Comparison of ENCODE assay signal across 11 cellular contexts in the genomic region with DNA sequence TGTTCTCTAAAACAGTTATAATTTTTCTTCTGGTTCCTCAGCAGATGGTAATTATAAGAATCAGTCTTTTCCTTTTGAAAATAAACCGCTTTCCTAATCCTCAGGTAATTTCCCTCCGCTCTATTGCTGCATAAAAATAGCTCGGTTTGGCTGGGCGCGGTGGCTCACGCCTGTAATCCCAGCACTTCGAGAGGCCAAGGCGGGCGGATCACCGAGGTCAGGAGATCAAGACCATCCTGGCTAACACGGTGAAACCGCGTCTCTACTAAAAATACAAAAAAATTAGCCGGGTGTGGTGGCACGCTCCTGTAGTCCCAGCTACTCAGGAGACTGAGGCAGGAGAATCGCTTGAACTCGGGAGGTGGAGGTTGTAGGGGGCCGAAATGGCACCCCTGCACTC. TPM values are rescaled to one million over a fixed set of nuclear protein-coding genes. Genes with fewer than 3 reads are reported as not detected.
DNase-seq lines count a peak whose midpoint lies in the region; FAIRE-seq and TF ChIP-seq lines count a peak whose summit lies in the region.
"Not testable (repeated sequence)": the region's sequence is repeated elsewhere in the genome, so short reads cannot be mapped to it uniquely, and the experiment has no call there.
"Had no signal": no experiment of that assay in that cellular context is flagged by ENCODE, and none has a peak within 500 bp of the region (broad histone marks: within the 10 kb centered on the region; RNA-seq: fewer than 3 reads in every experiment).

No MANE protein-coding gene starts in this region.

- peak; percentile 87 for FAIRE-seq in D721Med (lab: Jason Lieb, UNC)

- peak overlapping the region; percentile 14 for H3K27ac Mint-ChIP-seq in neural crest cell (ENCODE audit: unreplicated experiment)

- intact Hi-C loops in posterior vena cava (cut with DNase I) = not testable (repeated sequence)

- not testable (repeated sequence) for H3K27me3 Mint-ChIP-seq in neural crest cell (ENCODE audit: low read depth)

- TF ChIP-seq CTCF in D721Med (IDR thresholded peaks at IDR 0.05; ENCODE audit: insufficient read depth, missing control alignments); neural crest cell (conservative IDR thresholded peaks at IDR 0.05): not testable (repeated sequence)

- DNase-seq in D721Med (ENCODE audit: insufficient read length, low spot score); neural crest cell (ENCODE audit: low read depth, low spot score): not testable (repeated sequence)
- DNase-seq in posterior vena cava (ENCODE audit: low spot score) = peak; percentile 72

- H3K4me3 Mint-ChIP-seq in neural crest cell = not testable (repeated sequence)

- H3K9me3 Mint-ChIP-seq in neural crest cell = not testable (repeated sequence)

- not testable (repeated sequence) for H3K36me3 Mint-ChIP-seq in neural crest cell (ENCODE audit: low read depth)

- not testable (repeated sequence) for H3K4me1 Mint-ChIP-seq in neural crest cell

RNA-seq across cellular contexts. Expression of a gene that starts 19.2 kb away (rescaled TPM):
- 0.09 TPM in 1 of 2 replicates, not detected in the other for total RNA-seq in neural crest cell
- 1 to 10 TPM; 1.3 to 1.6 TPM for total RNA-seq in posterior vena cava
- total RNA-seq: A673; B cell; Caco-2; CD4-positive, alpha-beta memory T cell; CD4-positive, alpha-beta T cell; CD4-positive, CD25-positive, alpha-beta regulatory T cell; CD8-positive, alpha-beta memory T cell; CD8-positive, alpha-beta T cell had no signal
